9 cellular contexts compared by ENCODE assay signal in genomic region chr6:169070506-169071176, GRCh38.
DNase-seq lines count a peak whose midpoint lies in the region; ATAC-seq, FAIRE-seq and TF ChIP-seq lines count a peak whose summit lies in the region.
"Had no signal": no experiment of that assay in that cellular context is flagged by ENCODE, and none has a peak within 500 bp of the region (broad histone marks: within the 10 kb centered on the region; RNA-seq: fewer than 3 reads in every experiment).

No MANE protein-coding gene starts in this region.

- FAIRE-seq in K562 (lab: Jason Lieb, UNC) (peak; percentile 19), kidney (lab: Jason Lieb, UNC) (no peak)

- H3K36me3 ChIP-seq in K562 (ENCODE audit: control insufficient read depth, insufficient read depth, low read length) = no peaks in the 10 kb centered on the region
- no peaks in the 10 kb centered on the region for H3K36me3 ChIP-seq in kidney (ENCODE audit: control insufficient read depth in 1 of 2, insufficient read depth in 2 of 2, low read length in 2 of 2)
- no peaks in the 10 kb centered on the region for H3K36me3 ChIP-seq in thoracic aorta

- DNase-seq in HPDE6-E6E7 (ENCODE audit: extremely low spot score) (peak; percentile 93), K562 (ENCODE audit: extremely low read depth in 1 of 4, low spot score in 3 of 4) (peak in 1 of 4 experiments; percentile 24), kidney (peak; percentile 93), thoracic aorta (ENCODE audit: low spot score) (peak; percentile 83), GDM1 (lab: John Stamatoyannopoulos, UW) (no peak)
- DNase-seq: activated CD4-positive, alpha-beta T cell treated with anti-CD3 and anti-CD28 coated beads for 36 hours had no signal

- ATAC-seq in K562 (peak; percentile 44; the same call in 2 of the 3 replicates), thoracic aorta (ENCODE audit: insufficient number of reproducible peaks, low FRiP score, low read depth) (peak; percentile 93), HG03520 (IDR thresholded peaks at IDR 0.05; ENCODE audit: unreplicated experiment) (no peak), HG02885 (IDR thresholded peaks at IDR 0.05; ENCODE audit: poor library complexity, unreplicated experiment) (no peak), GM19035 (IDR thresholded peaks at IDR 0.05; ENCODE audit: unreplicated experiment) (no peak)
- ATAC-seq: activated CD4-positive, alpha-beta T cell treated with anti-CD3 and anti-CD28 coated beads for 36 hours had no signal

- H3K9ac ChIP-seq in K562 (ENCODE audit: insufficient read depth in 1 of 2, low read depth in 2 of 2, low read length in 2 of 2) (no peak overlapping the region), kidney (ENCODE audit: low read length in 2 of 2) (no peak overlapping the region)

- H3K27me3 ChIP-seq in K562 (ENCODE audit: control insufficient read depth in 2 of 2, insufficient read depth in 2 of 2, low read length in 2 of 2) = peaks cover 9 to 33% of the 10 kb centered on the region in 2 experiments; a peak in 3 of 5 replicates
- H3K27me3 ChIP-seq in thoracic aorta (replicated peaks; ENCODE audit: insufficient read depth) = no peaks in the 10 kb centered on the region

- POLR2A ChIA-PET in K562 (lab: Yijun Ruan, JAX) = no interaction called here

- H3K4me2 ChIP-seq in K562 (ENCODE audit: insufficient read depth, low read length) = no peak overlapping the region

- intact Hi-C loops in K562 (cut with micrococcal nuclease) (no loop called here), kidney (cut with DNase I) (no loop called here)

- H3K9me3 ChIP-seq in K562 (replicated peaks; ENCODE audit: control insufficient read depth, insufficient read depth, low read depth, low read length) (no peaks in the 10 kb centered on the region), kidney (ENCODE audit: control insufficient read depth in 1 of 2, low read length in 2 of 2) (no peaks in the 10 kb centered on the region), thoracic aorta (no peaks in the 10 kb centered on the region)

- no peak overlapping the region for H3K4me3 ChIP-seq in K562
- no peak overlapping the region for H3K4me3 ChIP-seq in kidney (ENCODE audit: low read length in 2 of 2)
- peak overlapping the region; percentile 48 for H3K4me3 ChIP-seq in thoracic aorta

- under 1% methylated on average over 14 of the region's 14 CpGs for WGBS in K562 (ENCODE audit: insufficient coverage, low coverage, missing lambda C conversion rate)

- no peaks in the 10 kb centered on the region for H3K79me2 ChIP-seq in K562 (ENCODE audit: control insufficient read depth, insufficient read depth, low read length)

- H3K27ac ChIP-seq in K562 (ENCODE audit: extremely low read depth, low read depth, low read length) (no peak overlapping the region), kidney (ENCODE audit: low read depth in 2 of 2, low read length in 2 of 2) (no peak overlapping the region), thoracic aorta (peak overlapping the region; percentile 68 to 86)

- no peak for TF ChIP-seq RAD21 in K562 (CRISPR knock-in tag; conservative IDR thresholded peaks at IDR 0.05 in 1 of 2, IDR thresholded peaks at IDR 0.05 in 1 of 2)

- no peak for TF ChIP-seq POLR2A in K562 (conservative IDR thresholded peaks at IDR 0.05)

- TF ChIP-seq CTCF in K562 (IDR thresholded peaks at IDR 0.05 in 2 of 3, conservative IDR thresholded peaks at IDR 0.05 in 1 of 3; ENCODE audit: insufficient read depth in 2 of 3, low read depth in 1 of 3, low read length in 3 of 3) (no peak), kidney (IDR thresholded peaks at IDR 0.05; ENCODE audit: borderline replicate concordance, extremely low read depth, insufficient read depth) (no peak), thoracic aorta (IDR thresholded peaks at IDR 0.05) (peak; percentile 10)

- H2AFZ ChIP-seq in K562 (ENCODE audit: low read depth, low read length) = no peak overlapping the region

- no peak for TF ChIP-seq EP300 in K562 (IDR thresholded peaks at IDR 0.05; ENCODE audit: low read length)

- H3K4me1 ChIP-seq in K562 (replicated peaks in 1 of 2; ENCODE audit: control insufficient read depth in 2 of 2, insufficient read depth in 2 of 2, low read length in 2 of 2) (no peaks in the 10 kb centered on the region), kidney (ENCODE audit: control insufficient read depth in 1 of 2, insufficient read depth in 1 of 2, low read depth in 1 of 2, low read length in 2 of 2) (no peaks in the 10 kb centered on the region), thoracic aorta (ENCODE audit: control insufficient read depth in 1 of 2, low read depth in 2 of 2) (peaks cover 9 to 58% of the 10 kb centered on the region in 2 donors)

- no TSS peak for BruUV-seq in K562 (replicated peaks; lab: Mats Ljungman, UMichigan)

- H3K9me1 ChIP-seq in K562 (ENCODE audit: control insufficient read depth, insufficient read depth, low read length) = no peaks in the 10 kb centered on the region

- in situ Hi-C loops in K562 (cut with MboI) = no loop called here

- no peaks in the 10 kb centered on the region for H4K20me1 ChIP-seq in K562 (replicated peaks; ENCODE audit: control insufficient read depth, insufficient read depth, low read length)

- CTCF ChIA-PET in K562 (lab: Yijun Ruan, JAX; ENCODE audit: low intra/inter-chr PET ratio) = no interaction called here

TF ChIP-seq in K562, 482 proteins besides CTCF, POLR2A, EP300 and RAD21:
- TF ChIP-seq FOSL1 (tag; conservative IDR thresholded peaks at IDR 0.05) (peak; percentile 94), ATF3 (IDR thresholded peaks at IDR 0.05) (peak; percentile 59; the same call in 1 of the 2 replicates), ATF3 (CRISPR knock-in tag; conservative IDR thresholded peaks at IDR 0.05) (no peak), JUN (IDR thresholded peaks at IDR 0.05; ENCODE audit: borderline replicate concordance, low read depth, low read length) (0 out of 2 replicates have a peak, but pooled peaks have one; percentile 52), JUN (CRISPR knock-in tag; IDR thresholded peaks at IDR 0.05; ENCODE audit: borderline replicate concordance) (no peak), CC2D1A (IDR thresholded peaks at IDR 0.05) (no peak)
TF ChIP-seq in K562: peak in this region for 3.

Comparison
In these comparisons a context has a peak if more than half of its experiments do, and no peak if none do; other contexts are left out.
1. ATAC-seq: peak in K562 (single experiment) and thoracic aorta (single experiment); none in HG03520 (single experiment), HG02885 (single experiment) and GM19035 (single experiment).
2. H3K27ac ChIP-seq: peak in thoracic aorta (2 of 2); none in K562 (single experiment) and kidney (0 of 2).